ENCODE assay signal across 22 cellular contexts in the genomic region with DNA sequence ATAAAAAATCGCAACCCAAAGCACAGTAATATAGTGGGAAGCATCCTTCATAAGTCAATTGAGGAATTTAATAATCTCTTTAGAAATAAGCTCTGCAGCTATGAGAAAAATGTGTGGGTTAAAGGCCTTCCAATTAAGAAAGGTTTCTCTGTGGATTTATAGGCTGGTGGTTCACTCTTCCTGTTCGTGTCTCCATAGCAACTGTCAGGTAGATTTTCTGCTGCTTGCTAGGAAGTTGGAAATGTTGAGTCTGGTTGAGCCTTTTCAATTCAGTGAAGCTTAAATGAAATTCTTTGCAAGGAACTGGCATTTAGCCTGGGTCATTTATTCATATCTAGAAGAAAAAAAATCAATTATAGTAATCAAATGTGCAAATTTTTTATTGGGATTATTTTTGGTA.
DNase-seq lines count a peak whose midpoint lies in the region; ATAC-seq lines count a peak whose summit lies in the region.
"Had no signal": no experiment of that assay in that cellular context is flagged by ENCODE, and none has a peak within 500 bp of the region (broad histone marks: within the 10 kb centered on the region; RNA-seq: fewer than 3 reads in every experiment).

No MANE protein-coding gene starts in this region.

- ATAC-seq in HG03139 (IDR thresholded peaks at IDR 0.05; ENCODE audit: unreplicated experiment): no peak
- ATAC-seq: A549, GM12878 had no signal

- DNase-seq in NCI-H748 (lab: John Stamatoyannopoulos, UW; ENCODE audit: unreplicated experiment) (peak; percentile 30), NCI-H748 treated with DMSO at 0.1 percent for 48 hours (lab: John Stamatoyannopoulos, UW) (no peak), left kidney (ENCODE audit: low read depth, low spot score) (peak; percentile 35), retina (peak; percentile 44), amygdala (lab: John Stamatoyannopoulos, UW) (no peak)
- no peak for DNase-seq in effector CD8-positive, alpha-beta T cell (lab: John Stamatoyannopoulos, UW)
- DNase-seq: 8988T; ACHN; AML-193; BE2C; CD4-positive, alpha-beta T cell; CD8-positive, alpha-beta memory T cell; DMS 273 treated with DMSO at 0.1 percent for 48 hours; DMS79; EL; GDM1; GM23248; H7; HCEC 1CT had no signal

Comparison
In these comparisons a context has a peak if more than half of its experiments do, and no peak if none do; other contexts are left out.
1. DNase-seq: peak in NCI-H748 (single experiment), left kidney (single experiment) and retina (single experiment); none in NCI-H748 treated with DMSO at 0.1 percent for 48 hours (single experiment), effector CD8-positive, alpha-beta T cell (single experiment) and amygdala (0 of 56).